ENCODE assay signal across 1 cellular context in the genomic region with DNA sequence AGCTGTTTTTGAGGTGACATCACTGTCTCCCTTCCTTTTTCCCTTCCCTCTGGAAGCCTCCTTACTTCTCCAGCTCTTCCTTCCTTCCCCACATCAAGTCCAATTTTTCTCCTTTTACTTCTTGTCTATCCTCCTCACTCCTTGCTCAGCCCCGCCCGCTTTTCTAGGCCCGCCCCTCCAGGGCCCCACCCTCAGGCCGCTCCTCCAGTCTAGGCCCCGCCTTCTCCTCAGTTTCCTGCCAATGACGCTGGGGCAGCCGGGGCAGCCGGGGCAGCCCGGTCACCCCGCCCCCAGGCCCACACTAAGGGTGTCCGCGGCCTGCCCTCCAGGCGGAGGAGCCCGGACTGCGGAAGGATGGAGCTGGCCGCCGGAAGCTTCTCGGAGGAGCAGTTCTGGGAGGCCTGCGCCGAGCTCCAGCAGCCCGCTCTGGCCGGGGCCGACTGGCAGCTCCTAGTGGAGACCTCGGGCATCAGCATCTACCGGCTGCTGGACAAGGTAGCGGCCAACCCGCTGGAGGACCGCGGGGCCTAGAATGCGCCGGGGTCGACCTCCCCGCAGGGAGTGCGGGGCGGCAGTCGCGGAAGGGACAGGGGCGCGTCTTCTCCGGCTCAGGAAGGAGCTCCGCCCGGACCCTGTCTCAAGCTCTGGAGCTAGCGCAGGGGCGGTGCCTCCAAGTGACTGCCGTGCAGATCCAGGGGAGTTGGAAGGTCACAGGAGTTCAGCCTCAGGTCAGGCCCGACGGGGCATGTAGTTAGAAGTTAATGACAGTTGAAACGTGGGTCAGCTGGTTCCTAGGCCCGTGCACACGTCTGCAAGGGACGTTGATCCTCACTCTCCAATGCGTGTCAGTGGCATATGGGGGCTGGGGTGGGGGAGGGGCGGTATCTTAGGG.
TF ChIP-seq lines count a peak whose summit lies in the region.

A gene (plus strand): TSS at position 302 of the 892 bp plus-strand sequence. CDS start 53 bp downstream, at position 355.

TF ChIP-seq in WTC11, 78 proteins besides CTCF, POLR2A, EP300 and RAD21 (continued from another document and continues in another):
- TF ChIP-seq, protein P1, sequence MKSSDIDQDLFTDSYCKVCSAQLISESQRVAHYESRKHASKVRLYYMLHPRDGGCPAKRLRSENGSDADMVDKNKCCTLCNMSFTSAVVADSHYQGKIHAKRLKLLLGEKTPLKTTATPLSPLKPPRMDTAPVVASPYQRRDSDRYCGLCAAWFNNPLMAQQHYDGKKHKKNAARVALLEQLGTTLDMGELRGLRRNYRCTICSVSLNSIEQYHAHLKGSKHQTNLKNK (CRISPR knock-in tag; IDR thresholded peaks at IDR 0.05) = no peak
- TF ChIP-seq, protein P2, sequence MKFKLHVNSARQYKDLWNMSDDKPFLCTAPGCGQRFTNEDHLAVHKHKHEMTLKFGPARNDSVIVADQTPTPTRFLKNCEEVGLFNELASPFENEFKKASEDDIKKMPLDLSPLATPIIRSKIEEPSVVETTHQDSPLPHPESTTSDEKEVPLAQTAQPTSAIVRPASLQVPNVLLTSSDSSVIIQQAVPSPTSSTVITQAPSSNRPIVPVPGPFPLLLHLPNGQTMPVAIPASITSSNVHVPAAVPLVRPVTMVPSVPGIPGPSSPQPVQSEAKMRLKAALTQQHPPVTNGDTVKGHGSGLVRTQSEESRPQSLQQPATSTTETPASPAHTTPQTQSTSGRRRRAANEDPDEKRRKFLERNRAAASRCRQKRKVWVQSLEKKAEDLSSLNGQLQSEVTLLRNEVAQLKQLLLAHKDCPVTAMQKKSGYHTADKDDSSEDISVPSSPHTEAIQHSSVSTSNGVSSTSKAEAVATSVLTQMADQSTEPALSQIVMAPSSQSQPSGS (CRISPR knock-in tag; IDR thresholded peaks at IDR 0.05; ENCODE audit: borderline replicate concordance, low read depth) = no peak
- no peak for TF ChIP-seq JUN (CRISPR knock-in tag; IDR thresholded peaks at IDR 0.05)
- no peak for TF ChIP-seq KAT7 (CRISPR knock-in tag; IDR thresholded peaks at IDR 0.05; ENCODE audit: borderline replicate concordance)
- TF ChIP-seq, protein P3, sequence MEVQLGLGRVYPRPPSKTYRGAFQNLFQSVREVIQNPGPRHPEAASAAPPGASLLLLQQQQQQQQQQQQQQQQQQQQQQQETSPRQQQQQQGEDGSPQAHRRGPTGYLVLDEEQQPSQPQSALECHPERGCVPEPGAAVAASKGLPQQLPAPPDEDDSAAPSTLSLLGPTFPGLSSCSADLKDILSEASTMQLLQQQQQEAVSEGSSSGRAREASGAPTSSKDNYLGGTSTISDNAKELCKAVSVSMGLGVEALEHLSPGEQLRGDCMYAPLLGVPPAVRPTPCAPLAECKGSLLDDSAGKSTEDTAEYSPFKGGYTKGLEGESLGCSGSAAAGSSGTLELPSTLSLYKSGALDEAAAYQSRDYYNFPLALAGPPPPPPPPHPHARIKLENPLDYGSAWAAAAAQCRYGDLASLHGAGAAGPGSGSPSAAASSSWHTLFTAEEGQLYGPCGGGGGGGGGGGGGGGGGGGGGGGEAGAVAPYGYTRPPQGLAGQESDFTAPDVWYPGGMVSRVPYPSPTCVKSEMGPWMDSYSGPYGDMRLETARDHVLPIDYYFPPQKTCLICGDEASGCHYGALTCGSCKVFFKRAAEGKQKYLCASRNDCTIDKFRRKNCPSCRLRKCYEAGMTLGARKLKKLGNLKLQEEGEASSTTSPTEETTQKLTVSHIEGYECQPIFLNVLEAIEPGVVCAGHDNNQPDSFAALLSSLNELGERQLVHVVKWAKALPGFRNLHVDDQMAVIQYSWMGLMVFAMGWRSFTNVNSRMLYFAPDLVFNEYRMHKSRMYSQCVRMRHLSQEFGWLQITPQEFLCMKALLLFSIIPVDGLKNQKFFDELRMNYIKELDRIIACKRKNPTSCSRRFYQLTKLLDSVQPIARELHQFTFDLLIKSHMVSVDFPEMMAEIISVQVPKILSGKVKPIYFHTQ (CRISPR knock-in tag; IDR thresholded peaks at IDR 0.05) = no peak
- no peak for TF ChIP-seq NFYB (CRISPR knock-in tag; conservative IDR thresholded peaks at IDR 0.05; ENCODE audit: low read depth)
- TF ChIP-seq, protein P4, sequence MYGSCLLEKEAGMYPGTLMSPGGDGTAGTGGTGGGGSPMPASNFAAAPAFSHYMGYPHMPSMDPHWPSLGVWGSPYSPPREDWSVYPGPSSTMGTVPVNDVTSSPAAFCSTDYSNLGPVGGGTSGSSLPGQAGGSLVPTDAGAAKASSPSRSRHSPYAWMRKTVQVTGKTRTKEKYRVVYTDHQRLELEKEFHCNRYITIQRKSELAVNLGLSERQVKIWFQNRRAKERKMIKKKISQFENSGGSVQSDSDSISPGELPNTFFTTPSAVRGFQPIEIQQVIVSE (CRISPR knock-in tag; IDR thresholded peaks at IDR 0.05; ENCODE audit: borderline replicate concordance) = no peak
- TF ChIP-seq, protein P5, sequence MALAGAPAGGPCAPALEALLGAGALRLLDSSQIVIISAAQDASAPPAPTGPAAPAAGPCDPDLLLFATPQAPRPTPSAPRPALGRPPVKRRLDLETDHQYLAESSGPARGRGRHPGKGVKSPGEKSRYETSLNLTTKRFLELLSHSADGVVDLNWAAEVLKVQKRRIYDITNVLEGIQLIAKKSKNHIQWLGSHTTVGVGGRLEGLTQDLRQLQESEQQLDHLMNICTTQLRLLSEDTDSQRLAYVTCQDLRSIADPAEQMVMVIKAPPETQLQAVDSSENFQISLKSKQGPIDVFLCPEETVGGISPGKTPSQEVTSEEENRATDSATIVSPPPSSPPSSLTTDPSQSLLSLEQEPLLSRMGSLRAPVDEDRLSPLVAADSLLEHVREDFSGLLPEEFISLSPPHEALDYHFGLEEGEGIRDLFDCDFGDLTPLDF (CRISPR knock-in tag; IDR thresholded peaks at IDR 0.05) = no peak
- TF ChIP-seq, protein P6, sequence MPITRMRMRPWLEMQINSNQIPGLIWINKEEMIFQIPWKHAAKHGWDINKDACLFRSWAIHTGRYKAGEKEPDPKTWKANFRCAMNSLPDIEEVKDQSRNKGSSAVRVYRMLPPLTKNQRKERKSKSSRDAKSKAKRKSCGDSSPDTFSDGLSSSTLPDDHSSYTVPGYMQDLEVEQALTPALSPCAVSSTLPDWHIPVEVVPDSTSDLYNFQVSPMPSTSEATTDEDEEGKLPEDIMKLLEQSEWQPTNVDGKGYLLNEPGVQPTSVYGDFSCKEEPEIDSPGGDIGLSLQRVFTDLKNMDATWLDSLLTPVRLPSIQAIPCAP (CRISPR knock-in tag; IDR thresholded peaks at IDR 0.05) = no peak
- no peak for TF ChIP-seq NR2C2 (CRISPR knock-in tag; IDR thresholded peaks at IDR 0.05)
- peak; percentile 41; the same call in 1 of the 2 replicates for TF ChIP-seq ZNF416 (CRISPR knock-in tag; IDR thresholded peaks at IDR 0.05)
- TF ChIP-seq CREM (CRISPR knock-in tag; IDR thresholded peaks at IDR 0.05) = peak; percentile 66; the same call in 1 of the 2 replicates
- no peak for TF ChIP-seq FOXJ3 (CRISPR knock-in tag; IDR thresholded peaks at IDR 0.05; ENCODE audit: borderline replicate concordance)
- TF ChIP-seq, protein P7, sequence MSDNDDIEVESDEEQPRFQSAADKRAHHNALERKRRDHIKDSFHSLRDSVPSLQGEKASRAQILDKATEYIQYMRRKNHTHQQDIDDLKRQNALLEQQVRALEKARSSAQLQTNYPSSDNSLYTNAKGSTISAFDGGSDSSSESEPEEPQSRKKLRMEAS (CRISPR knock-in tag; IDR thresholded peaks at IDR 0.05) = peak; percentile 29; the same call in 1 of the 2 replicates
- peak; percentile 81 for TF ChIP-seq SP1 (CRISPR knock-in tag; conservative IDR thresholded peaks at IDR 0.05)
- TF ChIP-seq, protein P8, sequence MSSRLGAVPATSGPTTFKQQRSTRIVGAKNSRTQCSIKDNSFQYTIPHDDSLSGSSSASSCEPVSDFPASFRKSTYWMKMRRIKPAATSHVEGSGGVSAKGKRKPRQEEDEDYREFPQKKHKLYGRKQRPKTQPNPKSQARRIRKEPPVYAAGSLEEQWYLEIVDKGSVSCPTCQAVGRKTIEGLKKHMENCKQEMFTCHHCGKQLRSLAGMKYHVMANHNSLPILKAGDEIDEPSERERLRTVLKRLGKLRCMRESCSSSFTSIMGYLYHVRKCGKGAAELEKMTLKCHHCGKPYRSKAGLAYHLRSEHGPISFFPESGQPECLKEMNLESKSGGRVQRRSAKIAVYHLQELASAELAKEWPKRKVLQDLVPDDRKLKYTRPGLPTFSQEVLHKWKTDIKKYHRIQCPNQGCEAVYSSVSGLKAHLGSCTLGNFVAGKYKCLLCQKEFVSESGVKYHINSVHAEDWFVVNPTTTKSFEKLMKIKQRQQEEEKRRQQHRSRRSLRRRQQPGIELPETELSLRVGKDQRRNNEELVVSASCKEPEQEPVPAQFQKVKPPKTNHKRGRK (CRISPR knock-in tag; IDR thresholded peaks at IDR 0.05; ENCODE audit: borderline replicate concordance) = no peak
- no peak for TF ChIP-seq MXD4 (CRISPR knock-in tag; IDR thresholded peaks at IDR 0.05; ENCODE audit: borderline replicate concordance)
- TF ChIP-seq NFE2L1 (CRISPR knock-in tag; IDR thresholded peaks at IDR 0.05) = no peak
- TF ChIP-seq ZNF396 (CRISPR knock-in tag; IDR thresholded peaks at IDR 0.05; ENCODE audit: borderline replicate concordance) = no peak
- TF ChIP-seq, protein P9, sequence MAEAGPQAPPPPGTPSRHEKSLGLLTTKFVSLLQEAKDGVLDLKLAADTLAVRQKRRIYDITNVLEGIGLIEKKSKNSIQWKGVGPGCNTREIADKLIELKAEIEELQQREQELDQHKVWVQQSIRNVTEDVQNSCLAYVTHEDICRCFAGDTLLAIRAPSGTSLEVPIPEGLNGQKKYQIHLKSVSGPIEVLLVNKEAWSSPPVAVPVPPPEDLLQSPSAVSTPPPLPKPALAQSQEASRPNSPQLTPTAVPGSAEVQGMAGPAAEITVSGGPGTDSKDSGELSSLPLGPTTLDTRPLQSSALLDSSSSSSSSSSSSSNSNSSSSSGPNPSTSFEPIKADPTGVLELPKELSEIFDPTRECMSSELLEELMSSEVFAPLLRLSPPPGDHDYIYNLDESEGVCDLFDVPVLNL (CRISPR knock-in tag; IDR thresholded peaks at IDR 0.05; ENCODE audit: borderline replicate concordance, low read depth) = no peak
- peak; percentile 65; the same call in 1 of the 2 replicates for TF ChIP-seq ESRRA (CRISPR knock-in tag; IDR thresholded peaks at IDR 0.05; ENCODE audit: borderline replicate concordance)
- TF ChIP-seq, protein P10, sequence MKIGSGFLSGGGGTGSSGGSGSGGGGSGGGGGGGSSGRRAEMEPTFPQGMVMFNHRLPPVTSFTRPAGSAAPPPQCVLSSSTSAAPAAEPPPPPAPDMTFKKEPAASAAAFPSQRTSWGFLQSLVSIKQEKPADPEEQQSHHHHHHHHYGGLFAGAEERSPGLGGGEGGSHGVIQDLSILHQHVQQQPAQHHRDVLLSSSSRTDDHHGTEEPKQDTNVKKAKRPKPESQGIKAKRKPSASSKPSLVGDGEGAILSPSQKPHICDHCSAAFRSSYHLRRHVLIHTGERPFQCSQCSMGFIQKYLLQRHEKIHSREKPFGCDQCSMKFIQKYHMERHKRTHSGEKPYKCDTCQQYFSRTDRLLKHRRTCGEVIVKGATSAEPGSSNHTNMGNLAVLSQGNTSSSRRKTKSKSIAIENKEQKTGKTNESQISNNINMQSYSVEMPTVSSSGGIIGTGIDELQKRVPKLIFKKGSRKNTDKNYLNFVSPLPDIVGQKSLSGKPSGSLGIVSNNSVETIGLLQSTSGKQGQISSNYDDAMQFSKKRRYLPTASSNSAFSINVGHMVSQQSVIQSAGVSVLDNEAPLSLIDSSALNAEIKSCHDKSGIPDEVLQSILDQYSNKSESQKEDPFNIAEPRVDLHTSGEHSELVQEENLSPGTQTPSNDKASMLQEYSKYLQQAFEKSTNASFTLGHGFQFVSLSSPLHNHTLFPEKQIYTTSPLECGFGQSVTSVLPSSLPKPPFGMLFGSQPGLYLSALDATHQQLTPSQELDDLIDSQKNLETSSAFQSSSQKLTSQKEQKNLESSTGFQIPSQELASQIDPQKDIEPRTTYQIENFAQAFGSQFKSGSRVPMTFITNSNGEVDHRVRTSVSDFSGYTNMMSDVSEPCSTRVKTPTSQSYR (CRISPR knock-in tag; IDR thresholded peaks at IDR 0.05) = peak; percentile 44; the same call in 1 of the 2 replicates
- TF ChIP-seq, protein P11, sequence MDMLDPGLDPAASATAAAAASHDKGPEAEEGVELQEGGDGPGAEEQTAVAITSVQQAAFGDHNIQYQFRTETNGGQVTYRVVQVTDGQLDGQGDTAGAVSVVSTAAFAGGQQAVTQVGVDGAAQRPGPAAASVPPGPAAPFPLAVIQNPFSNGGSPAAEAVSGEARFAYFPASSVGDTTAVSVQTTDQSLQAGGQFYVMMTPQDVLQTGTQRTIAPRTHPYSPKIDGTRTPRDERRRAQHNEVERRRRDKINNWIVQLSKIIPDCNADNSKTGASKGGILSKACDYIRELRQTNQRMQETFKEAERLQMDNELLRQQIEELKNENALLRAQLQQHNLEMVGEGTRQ (CRISPR knock-in tag; IDR thresholded peaks at IDR 0.05) = no peak
- TF ChIP-seq NR3C1 (CRISPR knock-in tag; conservative IDR thresholded peaks at IDR 0.05; ENCODE audit: low read depth) = no peak
- TF ChIP-seq PRRX2 (CRISPR knock-in tag; IDR thresholded peaks at IDR 0.05) = 0 out of 2 replicates have a peak, but pooled peaks have one; percentile 13
- no peak for TF ChIP-seq CBFB (CRISPR knock-in tag; IDR thresholded peaks at IDR 0.05; ENCODE audit: low read depth)
- TF ChIP-seq, protein P12, sequence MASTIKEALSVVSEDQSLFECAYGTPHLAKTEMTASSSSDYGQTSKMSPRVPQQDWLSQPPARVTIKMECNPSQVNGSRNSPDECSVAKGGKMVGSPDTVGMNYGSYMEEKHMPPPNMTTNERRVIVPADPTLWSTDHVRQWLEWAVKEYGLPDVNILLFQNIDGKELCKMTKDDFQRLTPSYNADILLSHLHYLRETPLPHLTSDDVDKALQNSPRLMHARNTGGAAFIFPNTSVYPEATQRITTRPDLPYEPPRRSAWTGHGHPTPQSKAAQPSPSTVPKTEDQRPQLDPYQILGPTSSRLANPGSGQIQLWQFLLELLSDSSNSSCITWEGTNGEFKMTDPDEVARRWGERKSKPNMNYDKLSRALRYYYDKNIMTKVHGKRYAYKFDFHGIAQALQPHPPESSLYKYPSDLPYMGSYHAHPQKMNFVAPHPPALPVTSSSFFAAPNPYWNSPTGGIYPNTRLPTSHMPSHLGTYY (CRISPR knock-in tag; IDR thresholded peaks at IDR 0.05) = no peak
- TF ChIP-seq TCF7 (CRISPR knock-in tag; IDR thresholded peaks at IDR 0.05; ENCODE audit: low read depth) = no peak
- no peak for TF ChIP-seq SMAD4 (CRISPR knock-in tag; IDR thresholded peaks at IDR 0.05)
- TF ChIP-seq ZNF219 (CRISPR knock-in tag; IDR thresholded peaks at IDR 0.05; ENCODE audit: borderline replicate concordance) = no peak
- TF ChIP-seq SOX15 (CRISPR knock-in tag; IDR thresholded peaks at IDR 0.05) = no peak
- TF ChIP-seq TEAD4 (CRISPR knock-in tag; IDR thresholded peaks at IDR 0.05) = no peak
- TF ChIP-seq, protein P13, sequence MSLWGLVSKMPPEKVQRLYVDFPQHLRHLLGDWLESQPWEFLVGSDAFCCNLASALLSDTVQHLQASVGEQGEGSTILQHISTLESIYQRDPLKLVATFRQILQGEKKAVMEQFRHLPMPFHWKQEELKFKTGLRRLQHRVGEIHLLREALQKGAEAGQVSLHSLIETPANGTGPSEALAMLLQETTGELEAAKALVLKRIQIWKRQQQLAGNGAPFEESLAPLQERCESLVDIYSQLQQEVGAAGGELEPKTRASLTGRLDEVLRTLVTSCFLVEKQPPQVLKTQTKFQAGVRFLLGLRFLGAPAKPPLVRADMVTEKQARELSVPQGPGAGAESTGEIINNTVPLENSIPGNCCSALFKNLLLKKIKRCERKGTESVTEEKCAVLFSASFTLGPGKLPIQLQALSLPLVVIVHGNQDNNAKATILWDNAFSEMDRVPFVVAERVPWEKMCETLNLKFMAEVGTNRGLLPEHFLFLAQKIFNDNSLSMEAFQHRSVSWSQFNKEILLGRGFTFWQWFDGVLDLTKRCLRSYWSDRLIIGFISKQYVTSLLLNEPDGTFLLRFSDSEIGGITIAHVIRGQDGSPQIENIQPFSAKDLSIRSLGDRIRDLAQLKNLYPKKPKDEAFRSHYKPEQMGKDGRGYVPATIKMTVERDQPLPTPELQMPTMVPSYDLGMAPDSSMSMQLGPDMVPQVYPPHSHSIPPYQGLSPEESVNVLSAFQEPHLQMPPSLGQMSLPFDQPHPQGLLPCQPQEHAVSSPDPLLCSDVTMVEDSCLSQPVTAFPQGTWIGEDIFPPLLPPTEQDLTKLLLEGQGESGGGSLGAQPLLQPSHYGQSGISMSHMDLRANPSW (CRISPR knock-in tag; conservative IDR thresholded peaks at IDR 0.05; ENCODE audit: low read depth) = no peak
- no peak for TF ChIP-seq SMAD3 (CRISPR knock-in tag; IDR thresholded peaks at IDR 0.05; ENCODE audit: borderline replicate concordance)
